8 cellular contexts compared by ENCODE assay signal in the genomic region with DNA sequence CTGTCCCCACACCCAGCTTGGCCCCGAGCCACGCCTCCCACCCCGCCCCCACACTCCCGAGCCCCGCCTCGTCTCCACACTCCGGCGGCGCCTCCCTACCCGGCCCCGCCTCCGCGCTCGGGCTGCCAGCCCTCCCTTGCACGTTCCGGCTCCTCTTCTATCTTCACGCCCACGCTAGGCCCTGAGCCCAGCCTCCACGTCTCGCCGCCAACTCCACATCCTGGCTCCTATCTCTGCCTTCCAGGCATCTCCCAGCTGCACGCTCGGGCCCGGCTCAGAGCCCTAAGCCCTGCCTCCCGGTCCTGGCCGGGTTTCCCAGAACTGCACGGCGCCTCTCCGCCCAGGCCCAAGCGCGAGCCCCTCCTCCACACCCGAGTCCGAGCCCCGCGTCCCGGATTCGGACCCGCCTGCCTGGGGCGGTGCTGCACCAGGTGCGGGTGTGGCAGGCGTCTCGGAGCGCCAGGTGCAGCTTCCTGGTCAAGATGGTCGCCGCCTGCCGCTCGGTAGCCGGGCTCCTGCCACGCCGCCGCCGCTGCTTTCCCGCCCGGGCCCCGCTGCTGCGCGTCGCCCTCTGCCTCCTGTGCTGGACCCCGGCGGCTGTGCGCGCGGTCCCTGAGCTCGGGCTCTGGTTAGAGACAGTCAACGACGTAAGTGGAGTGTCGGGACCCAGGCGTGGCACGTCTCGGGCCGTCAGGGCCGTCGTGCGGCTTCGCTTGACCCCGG. TPM values are rescaled to one million over a fixed set of nuclear protein-coding genes. Genes with fewer than 3 reads are reported as not detected.
DNase-seq lines count a peak whose midpoint lies in the region; ATAC-seq and TF ChIP-seq lines count a peak whose summit lies in the region.

A gene with protein sequence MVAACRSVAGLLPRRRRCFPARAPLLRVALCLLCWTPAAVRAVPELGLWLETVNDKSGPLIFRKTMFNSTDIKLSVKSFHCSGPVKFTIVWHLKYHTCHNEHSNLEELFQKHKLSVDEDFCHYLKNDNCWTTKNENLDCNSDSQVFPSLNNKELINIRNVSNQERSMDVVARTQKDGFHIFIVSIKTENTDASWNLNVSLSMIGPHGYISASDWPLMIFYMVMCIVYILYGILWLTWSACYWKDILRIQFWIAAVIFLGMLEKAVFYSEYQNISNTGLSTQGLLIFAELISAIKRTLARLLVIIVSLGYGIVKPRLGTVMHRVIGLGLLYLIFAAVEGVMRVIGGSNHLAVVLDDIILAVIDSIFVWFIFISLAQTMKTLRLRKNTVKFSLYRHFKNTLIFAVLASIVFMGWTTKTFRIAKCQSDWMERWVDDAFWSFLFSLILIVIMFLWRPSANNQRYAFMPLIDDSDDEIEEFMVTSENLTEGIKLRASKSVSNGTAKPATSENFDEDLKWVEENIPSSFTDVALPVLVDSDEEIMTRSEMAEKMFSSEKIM (plus strand): TSS at position 160 of the 723 bp plus-strand sequence. CDS start 323 bp downstream, at position 483.

- DNase-seq in AG10803 (ENCODE audit: low read depth): peak; percentile 98
- DNase-seq in NCI-H345 treated with DMSO at 0.1 percent for 48 hours (lab: John Stamatoyannopoulos, UW; ENCODE audit: unreplicated experiment): peak; percentile 89
- DNase-seq in activated CD4-positive, CD25-positive, alpha-beta regulatory T cell (lab: John Stamatoyannopoulos, UW): peak; percentile 96 to 99 (median 98)
- peak; percentile 62 to 63 for DNase-seq in cerebellar nuclear complex (lab: John Stamatoyannopoulos, UW)
- DNase-seq in kidney epithelial cell (ENCODE audit: low read depth): peak; percentile 74
- peak; percentile 98 for DNase-seq in stimulated activated CD4-positive, alpha-beta T cell treated with anti-CD3 and anti-CD28 coated beads, Interleukin-15, amount 100 ng/mL, for 48 hours (ENCODE audit: low read depth in 2 of 2)

- no peaks in the 10 kb centered on the region for H3K36me3 ChIP-seq in kidney epithelial cell (ENCODE audit: control insufficient read depth, insufficient read depth, low read length)

- no peaks in the 10 kb centered on the region for H3K27me3 ChIP-seq in kidney epithelial cell (ENCODE audit: control insufficient read depth, insufficient read depth, low read length)

- ATAC-seq in GM19025 (IDR thresholded peaks at IDR 0.05; ENCODE audit: low read depth, unreplicated experiment) (peak; percentile 58), HG03280 (IDR thresholded peaks at IDR 0.05; ENCODE audit: unreplicated experiment) (peak; percentile 62)

- TF ChIP-seq CTCF in AG10803 (conservative IDR thresholded peaks at IDR 0.05; ENCODE audit: low read length) (no peak), kidney epithelial cell (IDR thresholded peaks at IDR 0.05; ENCODE audit: insufficient read depth, low read length, poor library complexity, severe bottlenecking) (no peak)

- H3K4me3 ChIP-seq in AG10803 (ENCODE audit: low read length) (peak within 1 kb of the TSS; percentile 90), kidney epithelial cell (ENCODE audit: low read depth, low read length) (peak within 1 kb of the TSS; percentile 76)

RNA-seq across cellular contexts. Expression of the gene that starts here (rescaled TPM):
- total RNA-seq in kidney epithelial cell: 20.5 and 24.5 TPM in 2 replicates

Comparison
In these comparisons a context has a peak if more than half of its experiments do, and no peak if none do; other contexts are left out.
1. Peak in every context shown above with its lines: DNase-seq, ATAC-seq and H3K4me3 ChIP-seq.